Comparison of ENCODE assay signal across 19 cellular contexts in genomic region chr2:212076456-212076855, GRCh38.
DNase-seq lines count a peak whose midpoint lies in the region; ATAC-seq and TF ChIP-seq lines count a peak whose summit lies in the region.
"Had no signal": no experiment of that assay in that cellular context is flagged by ENCODE, and none has a peak within 500 bp of the region (broad histone marks: within the 10 kb centered on the region; RNA-seq: fewer than 3 reads in every experiment).

No MANE protein-coding gene starts in this region.

- no peak overlapping the region for H3K9ac ChIP-seq in MM.1S (ENCODE audit: low read length)

- DNase-seq in MM.1S (peak; percentile 34), osteoblast (ENCODE audit: insufficient read length, low spot score, missing footprints) (no peak), occipital lobe (lab: John Stamatoyannopoulos, UW) (no peak), AG08395 (ENCODE audit: low spot score) (no peak)
- DNase-seq: CD8-positive, alpha-beta T cell; DMS79 treated with DMSO at 0.1 percent for 48 hours; GDM1; H7; NCI-H1092; NCI-H1694; NCI-H446 treated with DMSO at 0.1 percent for 48 hours; NCI-H774; Peyer's patch; SHP77 treated with DMSO at 0.1 percent for 48 hours; T-helper 2 cell had no signal

- H3K9me2 ChIP-seq in MM.1S (replicated peaks; ENCODE audit: insufficient read depth, low read length), result no peaks in the 10 kb centered on the region

- no peak for TF ChIP-seq CTCF in MM.1S (IDR thresholded peaks at IDR 0.05; ENCODE audit: low read length)
- TF ChIP-seq CTCF in osteoblast (IDR thresholded peaks at IDR 0.05; ENCODE audit: extremely low read depth, low read depth, low read length), result no peak

- H3K36me3 ChIP-seq in MM.1S (replicated peaks; ENCODE audit: insufficient read depth, low read length) (no peaks in the 10 kb centered on the region), osteoblast (ENCODE audit: insufficient read depth, low read length) (no peaks in the 10 kb centered on the region)
- H3K36me3 ChIP-seq: Peyer's patch had no signal

- H3K4me3 ChIP-seq in MM.1S (ENCODE audit: low read length) (no peak overlapping the region), osteoblast (ENCODE audit: insufficient read depth, low read length) (no peak overlapping the region)
- H3K4me3 ChIP-seq: K562, Peyer's patch had no signal

- H3K27me3 ChIP-seq in MM.1S (replicated peaks; ENCODE audit: insufficient read depth, low read length) (no peaks in the 10 kb centered on the region), osteoblast (ENCODE audit: insufficient read depth, low read length) (no peaks in the 10 kb centered on the region)
- H3K27me3 ChIP-seq: Peyer's patch had no signal

- H4K20me1 ChIP-seq in MM.1S (ENCODE audit: insufficient read depth, low read length) (no peaks in the 10 kb centered on the region), osteoblast (ENCODE audit: insufficient read depth, low read length) (no peaks in the 10 kb centered on the region)

- no peak overlapping the region for H3K4me2 ChIP-seq in MM.1S (ENCODE audit: low read depth, low read length)
- H3K4me2 ChIP-seq in osteoblast (ENCODE audit: insufficient read depth, low read length), result no peak overlapping the region

- H2AFZ ChIP-seq in MM.1S (ENCODE audit: low read length), result no peak overlapping the region
- peak overlapping the region; percentile 18 for H2AFZ ChIP-seq in osteoblast (ENCODE audit: low read length)

- H3K27ac ChIP-seq in MM.1S (ENCODE audit: low read length), result no peak overlapping the region
- no peak overlapping the region for H3K27ac ChIP-seq in osteoblast (ENCODE audit: low read depth, low read length)
- H3K27ac ChIP-seq: Peyer's patch had no signal

- no peaks in the 10 kb centered on the region for H3F3A ChIP-seq in MM.1S (ENCODE audit: insufficient read depth, low read length)

- H3K9me3 ChIP-seq in MM.1S (replicated peaks; ENCODE audit: insufficient read depth, low read length) (no peaks in the 10 kb centered on the region), osteoblast (ENCODE audit: low read depth, low read length) (no peaks in the 10 kb centered on the region)
- H3K9me3 ChIP-seq: Peyer's patch had no signal

- H3K4me1 ChIP-seq in MM.1S (ENCODE audit: low read length) (peaks cover 16% of the 10 kb centered on the region), osteoblast (ENCODE audit: insufficient read depth, low read length) (no peaks in the 10 kb centered on the region)
- H3K4me1 ChIP-seq: Peyer's patch had no signal

- no peaks in the 10 kb centered on the region for H3K79me2 ChIP-seq in MM.1S (ENCODE audit: low read length)
- no peaks in the 10 kb centered on the region for H3K79me2 ChIP-seq in osteoblast (ENCODE audit: insufficient read depth, low read length)

- ATAC-seq in GM19351 (IDR thresholded peaks at IDR 0.05; ENCODE audit: unreplicated experiment), result peak; percentile 62
- ATAC-seq in HG02759 (IDR thresholded peaks at IDR 0.05; ENCODE audit: unreplicated experiment), result peak; percentile 40
- ATAC-seq in GM18870 (IDR thresholded peaks at IDR 0.05; ENCODE audit: unreplicated experiment), result no peak
- ATAC-seq: CD8-positive, alpha-beta T cell; K562 had no signal
